In genomic region chr7:51082940-51083533, GRCh38 we compare ENCODE assay signal across 2 cellular contexts.
TF ChIP-seq lines count a peak whose summit lies in the region.

No MANE protein-coding gene starts in this region.

TF ChIP-seq in H1, 55 proteins besides CTCF, POLR2A, EP300 and RAD21:
- no peak for TF ChIP-seq TEAD4 (IDR thresholded peaks at IDR 0.05; ENCODE audit: low read depth, low read length)
- no peak for TF ChIP-seq POU5F1 (IDR thresholded peaks at IDR 0.05; ENCODE audit: low read depth, low read length)
- TF ChIP-seq SP2 (IDR thresholded peaks at IDR 0.05; ENCODE audit: low read length) = no peak
- no peak for TF ChIP-seq ATF2 (IDR thresholded peaks at IDR 0.05; ENCODE audit: low read length)
- no peak for TF ChIP-seq EGR1 (IDR thresholded peaks at IDR 0.05; ENCODE audit: borderline replicate concordance, low read depth, low read length)
- TF ChIP-seq HDAC2 (IDR thresholded peaks at IDR 0.05; ENCODE audit: borderline replicate concordance in 1 of 2, low read depth in 2 of 2, low read length in 2 of 2) = no peak
TF ChIP-seq in H1: peak in this region for 0.

TF ChIP-seq in SK-N-SH treated with all-trans-retinoic acid at 6 μM for 48 hours, 23 proteins besides CTCF, POLR2A, EP300 and RAD21:
- TF ChIP-seq GLIS3 (CRISPR knock-in tag; IDR thresholded peaks at IDR 0.05) = no peak
- TF ChIP-seq POU6F1 (CRISPR knock-in tag; IDR thresholded peaks at IDR 0.05; ENCODE audit: borderline replicate concordance, low read depth) = no peak
- TF ChIP-seq TCF4 (CRISPR knock-in tag; IDR thresholded peaks at IDR 0.05; ENCODE audit: borderline replicate concordance) = no peak
- no peak for TF ChIP-seq ESRRG (CRISPR knock-in tag; IDR thresholded peaks at IDR 0.05)
